Comparison of ENCODE assay signal across 8 cellular contexts in the genomic region with DNA sequence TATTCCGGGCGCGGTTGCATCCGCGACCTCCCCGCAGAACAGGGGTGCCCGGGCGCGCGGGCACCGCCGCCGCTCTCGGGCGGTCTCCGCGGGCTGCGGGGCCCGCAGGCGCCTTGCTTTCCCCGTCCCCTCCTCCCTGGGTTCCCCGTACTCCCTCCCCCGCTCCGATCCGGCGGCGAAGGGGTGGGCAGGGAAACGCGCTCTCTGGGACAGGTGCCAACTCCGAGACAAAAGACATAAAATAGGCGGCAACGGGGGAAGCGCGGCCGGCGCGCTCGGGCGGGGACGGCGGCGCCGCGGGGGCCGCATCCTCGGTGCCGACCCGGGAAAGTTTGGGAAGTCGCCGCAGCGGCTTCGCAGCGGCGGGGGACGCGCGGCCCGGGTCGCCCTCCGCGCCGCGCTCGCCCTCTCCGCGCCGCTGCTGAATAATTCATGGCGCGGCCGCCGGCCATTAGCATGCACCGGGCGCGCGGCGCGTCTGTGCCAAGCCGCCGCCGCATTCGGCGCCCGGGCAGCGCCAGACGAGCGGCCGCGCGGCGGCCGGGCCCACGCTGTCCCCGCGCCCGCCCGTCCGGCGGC.
DNase-seq lines count a peak whose midpoint lies in the region; ATAC-seq and TF ChIP-seq lines count a peak whose summit lies in the region.

No MANE protein-coding gene starts in this region.

- no peaks in the 10 kb centered on the region for H4K20me1 ChIP-seq in DOHH2 (ENCODE audit: control insufficient read depth, insufficient read depth, low read depth, low read length)

- H3K27me3 Mint-ChIP-seq in activated naive CD8-positive, alpha-beta T cell treated with anti-CD3 and anti-CD28 coated beads for 36 hours = no peaks in the 10 kb centered on the region

- TF ChIP-seq CTCF in DOHH2 (IDR thresholded peaks at IDR 0.05; ENCODE audit: low read depth, low read length, poor library complexity, severe bottlenecking) (no peak), omental fat pad (IDR thresholded peaks at IDR 0.05) (no peak)

- DNase-seq in HUDEP-2 (lab: John Stamatoyannopoulos, UW; ENCODE audit: unreplicated experiment in 76 of 76) (peak in 73 of 76 experiments; percentile 36 to 90 (median 82)), RPMI8226 (peak; percentile 93), Right ventricle myocardium inferior (ENCODE audit: missing footprints) (peak; percentile 96), omental fat pad (ENCODE audit: low spot score) (no peak), ureter (ENCODE audit: low spot score) (peak; percentile 95)
- DNase-seq in activated naive CD8-positive, alpha-beta T cell treated with anti-CD3 and anti-CD28 coated beads for 36 hours = peak; percentile 62

- peaks cover 25% of the 10 kb centered on the region for H3K4me1 ChIP-seq in DOHH2 (ENCODE audit: control insufficient read depth, low read length)

- H3K4me2 ChIP-seq in DOHH2 (ENCODE audit: low read length) = peak overlapping the region; percentile 66

- ATAC-seq in Right ventricle myocardium inferior = peak; percentile 43
- peak; percentile 28 for ATAC-seq in omental fat pad (ENCODE audit: low FRiP score)
- ATAC-seq in GM18870 (IDR thresholded peaks at IDR 0.05; ENCODE audit: unreplicated experiment) = no peak

- peaks cover 41% of the 10 kb centered on the region for H3K4me1 Mint-ChIP-seq in activated naive CD8-positive, alpha-beta T cell treated with anti-CD3 and anti-CD28 coated beads for 36 hours

- H3K27ac Mint-ChIP-seq in activated naive CD8-positive, alpha-beta T cell treated with anti-CD3 and anti-CD28 coated beads for 36 hours = peak overlapping the region; percentile 79

- peak overlapping the region; percentile 82 for H3K4me3 Mint-ChIP-seq in activated naive CD8-positive, alpha-beta T cell treated with anti-CD3 and anti-CD28 coated beads for 36 hours

- peaks cover 36% of the 10 kb centered on the region for H3K27me3 ChIP-seq in DOHH2 (ENCODE audit: control insufficient read depth, low read length)

- peaks cover 22% of the 10 kb centered on the region for H3F3A ChIP-seq in DOHH2 (ENCODE audit: control insufficient read depth, insufficient read depth)

- H3K4me3 ChIP-seq in DOHH2 (ENCODE audit: low read length) = peak overlapping the region; percentile 69

- intact Hi-C loops in Right ventricle myocardium inferior (cut with DNase I) = loop anchor here (5.0 kb wide), 2 partner anchors 34 to 59 kb away; no protein-coding TSS in a partner anchor

- H3K9me2 ChIP-seq in DOHH2 (replicated peaks; ENCODE audit: control insufficient read depth, low read length) = no peaks in the 10 kb centered on the region

- 0 out of 2 replicates have a peak overlapping the region, but pooled peaks have one; percentile 24 for H3K27ac ChIP-seq in DOHH2 (ENCODE audit: low read depth, low read length)

- H3K9me3 ChIP-seq in DOHH2 (ENCODE audit: control insufficient read depth, insufficient read depth, low read length) = no peaks in the 10 kb centered on the region

- peaks cover 26% of the 10 kb centered on the region for H3K79me2 ChIP-seq in DOHH2 (ENCODE audit: control insufficient read depth, low read length)

- H3K9me3 Mint-ChIP-seq in activated naive CD8-positive, alpha-beta T cell treated with anti-CD3 and anti-CD28 coated beads for 36 hours = no peaks in the 10 kb centered on the region

- H3K36me3 Mint-ChIP-seq in activated naive CD8-positive, alpha-beta T cell treated with anti-CD3 and anti-CD28 coated beads for 36 hours = peaks cover 2% of the 10 kb centered on the region

- no peaks in the 10 kb centered on the region for H3K36me3 ChIP-seq in DOHH2 (ENCODE audit: control insufficient read depth, low read length)
